10 cellular contexts compared by ENCODE assay signal in the genomic region with DNA sequence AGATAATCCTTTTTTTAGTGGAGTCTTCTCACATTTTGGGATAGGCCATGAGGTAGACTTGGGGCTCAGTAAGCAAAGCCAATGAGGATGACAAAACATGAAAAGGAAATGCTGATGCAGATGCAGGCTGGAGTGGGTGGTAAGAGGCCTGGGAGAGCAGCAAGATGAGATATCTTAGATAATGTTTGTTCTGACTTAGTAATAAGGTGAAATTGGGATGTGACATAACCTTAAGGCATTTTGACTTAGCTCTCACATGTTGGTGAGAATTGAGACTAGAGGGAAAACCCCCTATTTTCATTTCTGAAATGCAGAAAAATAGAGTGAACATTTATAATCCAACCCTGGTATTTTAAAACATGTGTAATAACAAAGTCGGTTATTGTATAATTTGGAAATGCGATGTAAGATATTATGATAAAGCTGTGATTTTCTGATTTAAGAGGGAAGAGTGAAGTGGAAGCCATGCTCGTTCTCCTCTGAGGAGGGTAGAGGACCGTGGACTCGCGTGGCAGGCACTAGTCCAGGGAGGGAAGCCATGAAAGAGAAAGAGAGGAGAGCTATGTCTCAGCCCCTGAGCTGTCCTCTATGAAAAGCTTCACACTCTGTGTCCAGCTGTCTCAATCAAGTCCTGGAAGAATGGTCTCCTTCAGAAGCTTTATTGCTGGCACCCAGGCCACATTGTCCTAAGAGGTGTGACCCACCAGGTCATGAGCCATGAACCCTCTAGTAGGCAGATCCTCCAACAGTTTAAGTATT. TPM values are rescaled to one million over a fixed set of nuclear protein-coding genes. Genes with fewer than 3 reads are reported as not detected.
DNase-seq lines count a peak whose midpoint lies in the region; ATAC-seq, FAIRE-seq and TF ChIP-seq lines count a peak whose summit lies in the region.
"Had no signal": no experiment of that assay in that cellular context is flagged by ENCODE, and none has a peak within 500 bp of the region (broad histone marks: within the 10 kb centered on the region; RNA-seq: fewer than 3 reads in every experiment).

No MANE protein-coding gene starts in this region.

- no peak for FAIRE-seq in D721Med (lab: Jason Lieb, UNC)

- H3K36me3 ChIP-seq in CD4-positive, alpha-beta memory T cell (ENCODE audit: insufficient read depth, low read length), result no peaks in the 10 kb centered on the region
- no peaks in the 10 kb centered on the region for H3K36me3 ChIP-seq in prostate gland

- ATAC-seq in GM19372 (IDR thresholded peaks at IDR 0.05; ENCODE audit: low read depth, unreplicated experiment) (peak; percentile 31), HG03159 (IDR thresholded peaks at IDR 0.05; ENCODE audit: unreplicated experiment) (peak; percentile 38)
- ATAC-seq in activated naive CD8-positive, alpha-beta T cell treated with anti-CD3 and anti-CD28 coated beads, Interleukin-2, amount 50 U/mL, for 24 hours, result peak; percentile 58
- ATAC-seq: left lobe of liver had no signal

- peaks cover 57 to 59% (median 59%) of the 10 kb centered on the region in 4 donors for H3K4me1 Mint-ChIP-seq in CD4-positive, alpha-beta memory T cell
- H3K4me1 Mint-ChIP-seq in activated naive CD8-positive, alpha-beta T cell treated with anti-CD3 and anti-CD28 coated beads, Interleukin-2, amount 50 U/mL, for 24 hours, result peaks cover 86% of the 10 kb centered on the region

- peak overlapping the region in 7 of 8 donors; percentile 14 to 84 (median 55) for H3K4me3 Mint-ChIP-seq in CD4-positive, alpha-beta memory T cell
- H3K4me3 Mint-ChIP-seq in activated naive CD8-positive, alpha-beta T cell treated with anti-CD3 and anti-CD28 coated beads, Interleukin-2, amount 50 U/mL, for 24 hours, result peak overlapping the region; percentile 44

- H3K27ac ChIP-seq in CD4-positive, alpha-beta memory T cell (ENCODE audit: low read depth, low read length), result no peak overlapping the region
- no peak overlapping the region for H3K27ac ChIP-seq in prostate gland

- TF ChIP-seq CTCF in D721Med (IDR thresholded peaks at IDR 0.05; ENCODE audit: insufficient read depth, missing control alignments) (no peak), prostate gland (IDR thresholded peaks at IDR 0.05) (no peak)

- H3K4me3 ChIP-seq in CD4-positive, alpha-beta memory T cell (ENCODE audit: low read length in 2 of 2), result no peak overlapping the region
- H3K4me3 ChIP-seq in prostate gland, result no peak overlapping the region

- no peak for DNase-seq in CD4-positive, alpha-beta memory T cell
- DNase-seq in activated naive CD8-positive, alpha-beta T cell treated with anti-CD3 and anti-CD28 coated beads, Interleukin-2, amount 50 U/mL, for 24 hours, result peak; percentile 30
- DNase-seq in D721Med (ENCODE audit: insufficient read length, low spot score) (no peak), prostate gland (ENCODE audit: low spot score) (no peak), SIG-M5 treated with dmso at 0.1 percent for 504 hours (lab: John Stamatoyannopoulos, UW; ENCODE audit: unreplicated experiment) (no peak), A172 (ENCODE audit: low spot score) (no peak)
- DNase-seq: NCI-H446 had no signal

- H3K36me3 Mint-ChIP-seq in CD4-positive, alpha-beta memory T cell, result no peaks in the 10 kb centered on the region
- H3K36me3 Mint-ChIP-seq in activated naive CD8-positive, alpha-beta T cell treated with anti-CD3 and anti-CD28 coated beads, Interleukin-2, amount 50 U/mL, for 24 hours (ENCODE audit: low read depth), result no peaks in the 10 kb centered on the region

- H3K9me3 Mint-ChIP-seq in CD4-positive, alpha-beta memory T cell, result no peaks in the 10 kb centered on the region
- no peaks in the 10 kb centered on the region for H3K9me3 Mint-ChIP-seq in activated naive CD8-positive, alpha-beta T cell treated with anti-CD3 and anti-CD28 coated beads, Interleukin-2, amount 50 U/mL, for 24 hours

- intact Hi-C loops in CD4-positive, alpha-beta memory T cell (cut with micrococcal nuclease), result no loop called here
- intact Hi-C loops in prostate gland (cut with DNase I), result no loop called here

- no peaks in the 10 kb centered on the region for H3K27me3 ChIP-seq in CD4-positive, alpha-beta memory T cell (ENCODE audit: insufficient read depth, low read length)
- H3K27me3 ChIP-seq in prostate gland (replicated peaks; ENCODE audit: insufficient read depth), result no peaks in the 10 kb centered on the region

- peak overlapping the region in 1 of 7 donors; percentile 11 for H3K27ac Mint-ChIP-seq in CD4-positive, alpha-beta memory T cell
- H3K27ac Mint-ChIP-seq in activated naive CD8-positive, alpha-beta T cell treated with anti-CD3 and anti-CD28 coated beads, Interleukin-2, amount 50 U/mL, for 24 hours, result peak overlapping the region; percentile 84

- no peaks in the 10 kb centered on the region for H3K9me3 ChIP-seq in CD4-positive, alpha-beta memory T cell (ENCODE audit: control insufficient read depth in 1 of 2, low read length in 2 of 2)
- H3K9me3 ChIP-seq in prostate gland, result no peaks in the 10 kb centered on the region

- CTCF ChIA-PET in CD4-positive, alpha-beta memory T cell (lab: Charles Lee; ENCODE audit: partially characterized antibody), result interaction anchor here (0.7 to 9.5 kb wide), 7 partner anchors 9 to 119 kb away, joined by 3 to 130 read pairs (median 3); no protein-coding TSS in a partner anchor

- peaks cover 69% of the 10 kb centered on the region for H3K4me1 ChIP-seq in CD4-positive, alpha-beta memory T cell (ENCODE audit: insufficient read depth, low read length)
- H3K4me1 ChIP-seq in prostate gland (replicated peaks), result no peaks in the 10 kb centered on the region

- 92% methylated on average over 6 of the region's 6 CpGs for WGBS in prostate gland

- no peak for TF ChIP-seq POLR2A in prostate gland (IDR thresholded peaks at IDR 0.05)

- POLR2A ChIA-PET in CD4-positive, alpha-beta memory T cell (lab: Charles Lee; ENCODE audit: partially characterized antibody), result interaction anchor here (1.4 to 1.6 kb wide), 2 partner anchors 22 to 56 kb away, joined by 3 to 4 read pairs; no protein-coding TSS in a partner anchor

- H3K27me3 Mint-ChIP-seq in CD4-positive, alpha-beta memory T cell, result peaks cover 0 to 2% of the 10 kb centered on the region in 2 donors
- H3K27me3 Mint-ChIP-seq in activated naive CD8-positive, alpha-beta T cell treated with anti-CD3 and anti-CD28 coated beads, Interleukin-2, amount 50 U/mL, for 24 hours, result peaks cover 2% of the 10 kb centered on the region

RNA-seq across cellular contexts. Expression of a gene that starts 57.3 kb away (rescaled TPM):
- total RNA-seq in CD4-positive, alpha-beta memory T cell, result 1 to 10 TPM; 3.8 to 4.0 TPM
- 1 to 10 TPM; 4.0 to 6.6 TPM for polyA plus RNA-seq in CD4-positive, alpha-beta memory T cell
- total RNA-seq in prostate gland, result 10 to 100 TPM; 18.7 to 27.5 TPM
- 11.9 and 12.9 TPM in 2 replicates for total RNA-seq in A172 (2014; rRNA removed; shearing (Covaris generic))
